8 cellular contexts compared by ENCODE assay signal in genomic region chr16:3961449-3961849, GRCh38.
DNase-seq lines count a peak whose midpoint lies in the region; ATAC-seq and TF ChIP-seq lines count a peak whose summit lies in the region.

No MANE protein-coding gene starts in this region.

- no peak for TF ChIP-seq CTCF in HCT116 (IDR thresholded peaks at IDR 0.05 in 2 of 3, conservative IDR thresholded peaks at IDR 0.05 in 1 of 3; ENCODE audit: borderline replicate concordance in 1 of 3, insufficient read depth in 1 of 3, low read depth in 2 of 3, low read length in 2 of 3)
- TF ChIP-seq CTCF in mammary epithelial cell (conservative IDR thresholded peaks at IDR 0.05 in 1 of 2, IDR thresholded peaks at IDR 0.05 in 1 of 2; ENCODE audit: extremely low read depth in 1 of 2, insufficient read depth in 1 of 2, low read depth in 1 of 2, low read length in 2 of 2): no peak

- H3K4me3 ChIP-seq in ACC112 (ENCODE audit: low read depth, low read length) (peak overlapping the region; percentile 76), HCT116 (replicated peaks in 1 of 2; ENCODE audit: low read depth in 1 of 2, low read length in 2 of 2) (peak overlapping the region; percentile 48 to 63), mammary epithelial cell (replicated peaks in 1 of 3; ENCODE audit: insufficient read depth in 1 of 3, low read depth in 2 of 3, low read length in 3 of 3) (no peak overlapping the region)

- DNase-seq in HCT116 (ENCODE audit: low read depth, low spot score) (no peak), mammary epithelial cell (peak; percentile 58), midbrain (lab: John Stamatoyannopoulos, UW) (peak; percentile 61), erythroblast (lab: John Stamatoyannopoulos, UW) (no peak), germinal center (ENCODE audit: low spot score) (no peak), NCI-H1417 (lab: John Stamatoyannopoulos, UW) (no peak), NCI-H2107 (lab: John Stamatoyannopoulos, UW) (no peak)

- dilution Hi-C loops in mammary epithelial cell (cut with HindIII; ENCODE audit: low sequenced_read_pairs): no loop called here

- H3K36me3 ChIP-seq in ACC112 (ENCODE audit: insufficient read depth, low read length) (peaks cover 5% of the 10 kb centered on the region; the same call in 1 of the 2 replicates), HCT116 (ENCODE audit: control insufficient read depth in 1 of 2, insufficient read depth in 2 of 2, low read length in 2 of 2) (no peaks in the 10 kb centered on the region), mammary epithelial cell (ENCODE audit: insufficient read depth, low read length) (no peaks in the 10 kb centered on the region)

- no peaks in the 10 kb centered on the region for H3K9me2 ChIP-seq in HCT116 (ENCODE audit: insufficient read depth)

- H3K9me3 ChIP-seq in HCT116 (ENCODE audit: control insufficient read depth in 1 of 2, insufficient read depth in 1 of 2, low read depth in 1 of 2, low read length in 2 of 2) (no peaks in the 10 kb centered on the region), mammary epithelial cell (replicated peaks; ENCODE audit: insufficient read depth, low read length) (no peaks in the 10 kb centered on the region)

- POLR2A ChIA-PET in HCT116 (lab: Charles Lee): interaction anchor here (0.7 to 1.5 kb wide), 2 partner anchors 9 to 32 kb away, joined by 3 to 4 read pairs; no protein-coding TSS in a partner anchor

- BruUV-seq in HCT116 (replicated peaks; lab: Mats Ljungman, UMichigan): no TSS peak
- no TSS peak for BruUV-seq in mammary epithelial cell (replicated peaks; lab: Mats Ljungman, UMichigan)

- H3K4me1 ChIP-seq in ACC112 (ENCODE audit: control insufficient read depth, insufficient read depth, low read length, unreplicated experiment) (peaks cover 6% of the 10 kb centered on the region), HCT116 (ENCODE audit: control insufficient read depth in 1 of 2, insufficient read depth in 2 of 2, low read length in 2 of 2) (peaks cover 10 to 25% of the 10 kb centered on the region in 2 experiments; a peak in 3 of 4 replicates), mammary epithelial cell (ENCODE audit: insufficient read depth, low read length) (no peaks in the 10 kb centered on the region)

- H3K79me2 ChIP-seq in ACC112 (ENCODE audit: control insufficient read depth, insufficient read depth, low read length, unreplicated experiment): no peaks in the 10 kb centered on the region
- H3K79me2 ChIP-seq in HCT116 (ENCODE audit: insufficient read depth, low read length): no peaks in the 10 kb centered on the region
- no peaks in the 10 kb centered on the region for H3K79me2 ChIP-seq in mammary epithelial cell (ENCODE audit: insufficient read depth, low read length)

- no peaks in the 10 kb centered on the region for H3K27me3 ChIP-seq in ACC112 (ENCODE audit: insufficient read depth, low read length)
- 0 out of 2 replicates have a peak, but pooled peaks cover 4% of the 10 kb centered on the region for H3K27me3 ChIP-seq in HCT116 (ENCODE audit: insufficient read depth, low read length)
- peaks cover 7% of the 10 kb centered on the region for H3K27me3 ChIP-seq in mammary epithelial cell (ENCODE audit: insufficient read depth, low read length)

- TF ChIP-seq POLR2A in HCT116 (IDR thresholded peaks at IDR 0.05; ENCODE audit: borderline replicate concordance, extremely low read depth, insufficient read depth, insufficient read length) (no peak), erythroblast (IDR thresholded peaks at IDR 0.05; ENCODE audit: low read length) (no peak)

- H2AFZ ChIP-seq in ACC112 (ENCODE audit: low read length, unreplicated experiment) (no peak overlapping the region), HCT116 (ENCODE audit: low read depth, low read length, poor library complexity, severe bottlenecking) (no peak overlapping the region), mammary epithelial cell (ENCODE audit: low read depth, low read length) (no peak overlapping the region)

- H3K27ac ChIP-seq in ACC112 (ENCODE audit: low read depth, low read length) (peak overlapping the region; percentile 84), HCT116 (ENCODE audit: low read depth, low read length) (peak overlapping the region; percentile 49; the same call in 1 of the 2 replicates), mammary epithelial cell (ENCODE audit: insufficient read depth, low read depth, low read length) (no peak overlapping the region)

- peak; percentile 70 for ATAC-seq in HCT116

- no peak for TF ChIP-seq RAD21 in HCT116 (IDR thresholded peaks at IDR 0.05; ENCODE audit: low read depth)

- in situ Hi-C loops in mammary epithelial cell (cut with MboI; ENCODE audit: low sequenced_read_pairs in 2 of 2): no loop called here

- intact Hi-C loops in HCT116 (cut with micrococcal nuclease): no loop called here
- intact Hi-C loops in mammary epithelial cell (cut with micrococcal nuclease): loop anchor here (5.0 kb wide), 2 partner anchors 79 to 269 kb away; partner anchors contain the start of gene CREBBP

- WGBS in mammary epithelial cell (ENCODE audit: low coverage, missing lambda C conversion rate): 25% methylated on average over 8 of the region's 11 CpGs

- RAD21 ChIA-PET in HCT116 (lab: Charles Lee; ENCODE audit: low non-redundant PET in 1 of 2, low total read pairs in 2 of 2, uncharacterized antibody in 2 of 2, unreplicated experiment in 2 of 2): interaction anchor here in 1 of 2 experiments (0.7 kb wide), 1 partner anchor 310 kb away, joined by 4 read pairs; no protein-coding TSS in a partner anchor

- H3K4me2 ChIP-seq in HCT116 (ENCODE audit: low read length) (peak overlapping the region; percentile 82), mammary epithelial cell (ENCODE audit: insufficient read depth, low read depth, low read length) (peak overlapping the region; percentile 75)

- CTCF ChIA-PET in HCT116 (lab: Charles Lee): interaction anchor here (0.9 to 1.2 kb wide), 4 partner anchors 22 to 293 kb away, joined by 3 to 5 read pairs (median 4); no protein-coding TSS in a partner anchor
- CTCF ChIA-PET in mammary epithelial cell (lab: Charles Lee; ENCODE audit: low non-redundant PET): no interaction called here

- H4K20me1 ChIP-seq in HCT116 (ENCODE audit: insufficient read depth) (no peaks in the 10 kb centered on the region), mammary epithelial cell (ENCODE audit: insufficient read depth, low read length) (no peaks in the 10 kb centered on the region)

- H3K9ac ChIP-seq in HCT116 (ENCODE audit: low read length): peak overlapping the region; percentile 62
- no peak overlapping the region for H3K9ac ChIP-seq in mammary epithelial cell (ENCODE audit: insufficient read depth, low read length)

TF ChIP-seq in HCT116, 20 proteins besides CTCF, POLR2A, EP300 and RAD21:
- TF ChIP-seq EGR1 (IDR thresholded peaks at IDR 0.05; ENCODE audit: low read depth): peak; percentile 62
- no peak for TF ChIP-seq ZBTB33 (IDR thresholded peaks at IDR 0.05; ENCODE audit: extremely low read depth, insufficient replicate concordance, low read length)

Comparison
In these comparisons a context has a peak if more than half of its experiments do, and no peak if none do; other contexts are left out.
1. H3K4me3 ChIP-seq: peak in ACC112 (single experiment) and HCT116 (2 of 2); none in mammary epithelial cell (0 of 3).
2. DNase-seq: peak in mammary epithelial cell (single experiment) and midbrain (single experiment); none in HCT116 (single experiment), erythroblast (0 of 2), germinal center (single experiment), NCI-H1417 (0 of 3) and NCI-H2107 (single experiment).